ENCODE assay signal across 10 cellular contexts in the genomic region with DNA sequence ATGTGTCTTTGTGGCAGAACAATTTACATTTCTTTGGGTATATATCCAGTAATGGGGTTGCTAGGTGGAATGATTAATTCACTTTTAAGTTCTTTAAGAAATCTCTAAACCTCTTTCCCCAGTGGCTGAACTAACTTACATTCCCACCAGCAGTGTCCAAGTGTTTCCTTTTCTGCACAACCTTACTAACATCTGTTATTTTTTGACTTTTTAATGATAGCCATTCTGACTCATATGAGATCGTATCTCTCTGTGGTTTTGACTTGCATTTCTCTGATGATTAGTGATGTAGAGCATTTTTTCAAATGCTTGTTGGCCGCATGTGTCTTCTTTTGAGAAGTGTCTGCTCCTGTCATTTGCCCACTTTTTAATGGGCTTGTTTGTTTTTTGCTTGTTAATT. TPM values are rescaled to one million over a fixed set of nuclear protein-coding genes. Genes with fewer than 3 reads are reported as not detected.
DNase-seq lines count a peak whose midpoint lies in the region; ATAC-seq, FAIRE-seq and TF ChIP-seq lines count a peak whose summit lies in the region.
"Had no signal": no experiment of that assay in that cellular context is flagged by ENCODE, and none has a peak within 500 bp of the region (broad histone marks: within the 10 kb centered on the region; RNA-seq: fewer than 3 reads in every experiment).

No MANE protein-coding gene starts in this region.

- peaks cover 0 to 8% (median 4%) of the 10 kb centered on the region in 6 donors for H3K9me3 Mint-ChIP-seq in immature natural killer cell

- H3K27me3 ChIP-seq in Panc1 (ENCODE audit: control insufficient read depth, insufficient read depth, low read length), result no peaks in the 10 kb centered on the region
- H3K27me3 ChIP-seq: tibial artery had no signal

- no peaks in the 10 kb centered on the region for H3K4me1 ChIP-seq in Panc1 (ENCODE audit: control insufficient read depth, insufficient read depth, low read length)
- H3K4me1 ChIP-seq: tibial artery had no signal

- H3K9me3 ChIP-seq in Panc1 (ENCODE audit: control insufficient read depth, insufficient read depth, low read depth, low read length), result no peaks in the 10 kb centered on the region

- intact Hi-C loops in Panc1 (cut with micrococcal nuclease; ENCODE audit: unreplicated experiment), result no loop called here

- no peak for FAIRE-seq in urothelium cell line (lab: Jason Lieb, UNC)

- in situ Hi-C loops in Panc1 (cut with HindIII; ENCODE audit: low pct_unique_long_range_greater_than_20kb, low sequenced_read_pairs), result no loop called here

- no peak overlapping the region for H3K4me3 Mint-ChIP-seq in immature natural killer cell
- H3K4me3 Mint-ChIP-seq: dendritic cell treated with granulocyte-macrophage colony-stimulating factor and Interleukin-4, amounts not matched to agents 40 ng/mL and 50 ng/mL, for 4 days had no signal

- no peak overlapping the region for H3K27ac ChIP-seq in Panc1 (ENCODE audit: low read length)
- H3K27ac ChIP-seq: tibial artery had no signal

- TF ChIP-seq CTCF in Panc1 (IDR thresholded peaks at IDR 0.05), result no peak

- peaks cover 4 to 10% (median 7%) of the 10 kb centered on the region in 3 donors for H3K36me3 Mint-ChIP-seq in immature natural killer cell

- no TSS peak for BruUV-seq in Panc1 (replicated peaks; lab: Mats Ljungman, UMichigan)

- CTCF ChIA-PET in Panc1 (lab: Charles Lee), result no interaction called here

- DNase-seq in Panc1 (ENCODE audit: low read depth, low spot score) (no peak), kidney tubule cell (ENCODE audit: low spot score) (peak; percentile 75), urothelium cell line (ENCODE audit: low spot score) (no peak), immature natural killer cell (no peak), islet precursor cell (no peak), NCI-H146 treated with DMSO at 0.1 percent for 48 hours (lab: John Stamatoyannopoulos, UW; ENCODE audit: unreplicated experiment) (no peak)
- DNase-seq: tibial artery had no signal

- POLR2A ChIA-PET in Panc1 (lab: Charles Lee), result interaction anchor here (0.6 kb wide), 1 partner anchor 591 kb away, joined by 7 read pairs; no protein-coding TSS in a partner anchor

- H3K4me3 ChIP-seq in Panc1 (ENCODE audit: low read depth in 2 of 2, low read length in 2 of 2), result no peak overlapping the region
- H3K4me3 ChIP-seq: tibial artery had no signal

- ATAC-seq in GM18861 (IDR thresholded peaks at IDR 0.05; ENCODE audit: unreplicated experiment), result peak; percentile 76
- peak; percentile 49 for ATAC-seq in HG02798 (IDR thresholded peaks at IDR 0.05; ENCODE audit: poor library complexity, unreplicated experiment)
- peak; percentile 69 for ATAC-seq in Panc1

- peaks cover 9 to 13% of the 10 kb centered on the region in 2 donors for H3K4me1 Mint-ChIP-seq in immature natural killer cell

- peaks cover 2% of the 10 kb centered on the region; the same call in 1 of the 2 replicates for H3K36me3 ChIP-seq in Panc1 (ENCODE audit: control insufficient read depth, insufficient read depth, low read length)

- peaks cover 3 to 8% (median 5%) of the 10 kb centered on the region in 3 donors for H3K27me3 Mint-ChIP-seq in immature natural killer cell (ENCODE audit: low read depth in 3 of 3)
- H3K27me3 Mint-ChIP-seq: dendritic cell treated with granulocyte-macrophage colony-stimulating factor and Interleukin-4, amounts not matched to agents 40 ng/mL and 50 ng/mL, for 4 days had no signal

- H3K27ac Mint-ChIP-seq in immature natural killer cell, result peak overlapping the region in 1 of 6 donors; percentile 36
- H3K27ac Mint-ChIP-seq: dendritic cell treated with granulocyte-macrophage colony-stimulating factor and Interleukin-4, amounts not matched to agents 40 ng/mL and 50 ng/mL, for 4 days had no signal

RNA-seq across cellular contexts. Expression of a gene that starts 43.1 kb away (rescaled TPM):
- 0.10 TPM for total RNA-seq in Panc1 (2021; ENCODE audit: unreplicated experiment)
- polyA plus RNA-seq in Panc1 (2012; ENCODE audit: insufficient read length), result not detected
- under 1 TPM in 1 of 3 donors, not detected in 2; 0.07 TPM for polyA plus RNA-seq in immature natural killer cell
